In the genomic region with DNA sequence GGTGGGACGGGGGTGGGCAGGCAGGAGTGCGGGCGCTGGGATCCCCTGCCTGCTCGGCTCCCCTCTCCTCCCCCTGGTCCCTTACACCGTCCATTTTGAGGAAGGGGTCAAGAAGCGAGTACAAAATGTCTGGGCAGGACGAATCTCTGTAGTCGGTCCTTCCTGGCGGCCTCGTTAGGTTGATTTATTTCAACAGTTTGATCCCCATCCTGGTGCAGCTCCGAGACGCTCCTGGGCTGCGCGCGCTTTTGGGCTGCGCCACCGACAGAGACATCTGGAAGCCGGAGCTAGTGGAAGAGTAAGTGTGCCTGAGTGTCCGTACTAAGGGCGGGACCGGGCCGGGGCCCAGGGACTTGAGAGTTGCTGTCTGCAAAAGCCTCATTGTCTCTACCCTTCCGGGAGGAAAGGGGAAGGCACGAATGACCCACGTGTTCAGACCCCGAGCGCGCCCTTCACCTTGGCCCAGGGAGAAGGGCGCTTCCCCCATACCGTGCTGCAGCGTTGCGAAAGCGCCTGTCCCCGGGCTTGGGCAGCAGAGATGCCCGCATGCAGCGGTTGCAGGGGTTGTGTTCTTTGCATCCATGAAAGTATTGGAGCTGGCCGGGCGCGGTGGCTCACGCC, we compare ENCODE assay signal across 1 cellular context.
TF ChIP-seq lines count a peak whose summit lies in the region.

No MANE protein-coding gene starts in this region.

TF ChIP-seq in HepG2, 621 proteins besides CTCF, POLR2A, EP300 and RAD21 (continued from another document and continues in another):
- TF ChIP-seq, protein P1, sequence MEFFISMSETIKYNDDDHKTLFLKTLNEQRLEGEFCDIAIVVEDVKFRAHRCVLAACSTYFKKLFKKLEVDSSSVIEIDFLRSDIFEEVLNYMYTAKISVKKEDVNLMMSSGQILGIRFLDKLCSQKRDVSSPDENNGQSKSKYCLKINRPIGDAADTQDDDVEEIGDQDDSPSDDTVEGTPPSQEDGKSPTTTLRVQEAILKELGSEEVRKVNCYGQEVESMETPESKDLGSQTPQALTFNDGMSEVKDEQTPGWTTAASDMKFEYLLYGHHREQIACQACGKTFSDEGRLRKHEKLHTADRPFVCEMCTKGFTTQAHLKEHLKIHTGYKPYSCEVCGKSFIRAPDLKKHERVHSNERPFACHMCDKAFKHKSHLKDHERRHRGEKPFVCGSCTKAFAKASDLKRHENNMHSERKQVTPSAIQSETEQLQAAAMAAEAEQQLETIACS (CRISPR knock-in tag; IDR thresholded peaks at IDR 0.05), result no peak
- TF ChIP-seq KIAA2018 (CRISPR knock-in tag; IDR thresholded peaks at IDR 0.05; ENCODE audit: borderline replicate concordance) (no peak), ZNF616 (CRISPR knock-in tag; IDR thresholded peaks at IDR 0.05; ENCODE audit: low read depth) (no peak), ZZZ3 (CRISPR knock-in tag; IDR thresholded peaks at IDR 0.05; ENCODE audit: borderline replicate concordance) (no peak), CHCHD3 (CRISPR knock-in tag; IDR thresholded peaks at IDR 0.05) (no peak), ZBTB34 (CRISPR knock-in tag; IDR thresholded peaks at IDR 0.05) (no peak), KLF16 (CRISPR knock-in tag; IDR thresholded peaks at IDR 0.05) (peak in 1 of 2 experiments; percentile 45; a peak in 1 of 4 replicates), ZFY (CRISPR knock-in tag; IDR thresholded peaks at IDR 0.05) (peak; percentile 48; the same call in 1 of the 2 replicates), ETV6 (CRISPR knock-in tag; conservative IDR thresholded peaks at IDR 0.05) (peak; percentile 37; the same call in 1 of the 2 replicates), THAP11 (CRISPR knock-in tag; IDR thresholded peaks at IDR 0.05) (peak; percentile 54; the same call in 1 of the 2 replicates), SRY (CRISPR knock-in tag; IDR thresholded peaks at IDR 0.05) (no peak), ZNF260 (CRISPR knock-in tag; IDR thresholded peaks at IDR 0.05; ENCODE audit: borderline replicate concordance, low read depth) (no peak), ZMYM4 (CRISPR knock-in tag; IDR thresholded peaks at IDR 0.05) (0 out of 2 replicates have a peak, but pooled peaks have one; percentile 28), ZFP62 (CRISPR knock-in tag; IDR thresholded peaks at IDR 0.05) (no peak), ZNF30 (CRISPR knock-in tag; IDR thresholded peaks at IDR 0.05) (no peak), POLR2G (IDR thresholded peaks at IDR 0.05; ENCODE audit: low read depth, low read length) (peak; percentile 51; the same call in 1 of the 2 replicates), RAD51 (IDR thresholded peaks at IDR 0.05; ENCODE audit: borderline replicate concordance) (no peak), GABPB1 (CRISPR knock-in tag; IDR thresholded peaks at IDR 0.05) (peak; percentile 53; the same call in 1 of the 2 replicates), TAF1 (CRISPR knock-in tag; IDR thresholded peaks at IDR 0.05) (peak; percentile 61), RCOR2 (CRISPR knock-in tag; IDR thresholded peaks at IDR 0.05) (0 out of 2 replicates have a peak, but pooled peaks have one; percentile 13), ELF4 (CRISPR knock-in tag; IDR thresholded peaks at IDR 0.05; ENCODE audit: borderline replicate concordance) (no peak)
- TF ChIP-seq, protein P2, sequence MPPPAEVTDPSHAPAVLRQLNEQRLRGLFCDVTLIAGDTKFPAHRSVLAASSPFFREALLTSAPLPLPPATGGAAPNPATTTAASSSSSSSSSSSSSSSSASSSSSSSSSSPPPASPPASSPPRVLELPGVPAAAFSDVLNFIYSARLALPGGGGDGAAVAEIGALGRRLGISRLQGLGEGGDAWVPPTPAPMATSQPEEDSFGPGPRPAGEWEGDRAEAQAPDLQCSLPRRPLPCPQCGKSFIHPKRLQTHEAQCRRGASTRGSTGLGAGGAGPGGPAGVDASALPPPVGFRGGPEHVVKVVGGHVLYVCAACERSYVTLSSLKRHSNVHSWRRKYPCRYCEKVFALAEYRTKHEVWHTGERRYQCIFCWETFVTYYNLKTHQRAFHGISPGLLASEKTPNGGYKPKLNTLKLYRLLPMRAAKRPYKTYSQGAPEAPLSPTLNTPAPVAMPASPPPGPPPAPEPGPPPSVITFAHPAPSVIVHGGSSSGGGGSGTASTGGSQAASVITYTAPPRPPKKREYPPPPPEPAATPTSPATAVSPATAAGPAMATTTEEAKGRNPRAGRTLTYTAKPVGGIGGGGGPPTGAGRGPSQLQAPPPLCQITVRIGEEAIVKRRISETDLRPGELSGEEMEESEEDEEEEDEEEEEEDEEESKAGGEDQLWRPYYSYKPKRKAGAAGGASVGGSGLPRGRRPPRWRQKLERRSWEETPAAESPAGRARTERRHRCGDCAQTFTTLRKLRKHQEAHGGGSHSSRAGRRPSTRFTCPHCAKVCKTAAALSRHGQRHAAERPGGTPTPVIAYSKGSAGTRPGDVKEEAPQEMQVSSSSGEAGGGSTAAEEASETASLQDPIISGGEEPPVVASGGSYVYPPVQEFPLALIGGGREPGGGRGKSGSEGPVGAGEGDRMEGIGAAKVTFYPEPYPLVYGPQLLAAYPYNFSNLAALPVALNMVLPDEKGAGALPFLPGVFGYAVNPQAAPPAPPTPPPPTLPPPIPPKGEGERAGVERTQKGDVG (CRISPR knock-in tag; IDR thresholded peaks at IDR 0.05; ENCODE audit: borderline replicate concordance), result no peak
- TF ChIP-seq, protein P3, sequence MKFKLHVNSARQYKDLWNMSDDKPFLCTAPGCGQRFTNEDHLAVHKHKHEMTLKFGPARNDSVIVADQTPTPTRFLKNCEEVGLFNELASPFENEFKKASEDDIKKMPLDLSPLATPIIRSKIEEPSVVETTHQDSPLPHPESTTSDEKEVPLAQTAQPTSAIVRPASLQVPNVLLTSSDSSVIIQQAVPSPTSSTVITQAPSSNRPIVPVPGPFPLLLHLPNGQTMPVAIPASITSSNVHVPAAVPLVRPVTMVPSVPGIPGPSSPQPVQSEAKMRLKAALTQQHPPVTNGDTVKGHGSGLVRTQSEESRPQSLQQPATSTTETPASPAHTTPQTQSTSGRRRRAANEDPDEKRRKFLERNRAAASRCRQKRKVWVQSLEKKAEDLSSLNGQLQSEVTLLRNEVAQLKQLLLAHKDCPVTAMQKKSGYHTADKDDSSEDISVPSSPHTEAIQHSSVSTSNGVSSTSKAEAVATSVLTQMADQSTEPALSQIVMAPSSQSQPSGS (CRISPR knock-in tag; IDR thresholded peaks at IDR 0.05), result no peak
- TF ChIP-seq, protein P4, sequence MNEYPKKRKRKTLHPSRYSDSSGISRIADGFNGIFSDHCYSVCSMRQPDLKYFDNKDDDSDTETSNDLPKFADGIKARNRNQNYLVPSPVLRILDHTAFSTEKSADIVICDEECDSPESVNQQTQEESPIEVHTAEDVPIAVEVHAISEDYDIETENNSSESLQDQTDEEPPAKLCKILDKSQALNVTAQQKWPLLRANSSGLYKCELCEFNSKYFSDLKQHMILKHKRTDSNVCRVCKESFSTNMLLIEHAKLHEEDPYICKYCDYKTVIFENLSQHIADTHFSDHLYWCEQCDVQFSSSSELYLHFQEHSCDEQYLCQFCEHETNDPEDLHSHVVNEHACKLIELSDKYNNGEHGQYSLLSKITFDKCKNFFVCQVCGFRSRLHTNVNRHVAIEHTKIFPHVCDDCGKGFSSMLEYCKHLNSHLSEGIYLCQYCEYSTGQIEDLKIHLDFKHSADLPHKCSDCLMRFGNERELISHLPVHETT (CRISPR knock-in tag; conservative IDR thresholded peaks at IDR 0.05), result no peak
- TF ChIP-seq, protein P5, sequence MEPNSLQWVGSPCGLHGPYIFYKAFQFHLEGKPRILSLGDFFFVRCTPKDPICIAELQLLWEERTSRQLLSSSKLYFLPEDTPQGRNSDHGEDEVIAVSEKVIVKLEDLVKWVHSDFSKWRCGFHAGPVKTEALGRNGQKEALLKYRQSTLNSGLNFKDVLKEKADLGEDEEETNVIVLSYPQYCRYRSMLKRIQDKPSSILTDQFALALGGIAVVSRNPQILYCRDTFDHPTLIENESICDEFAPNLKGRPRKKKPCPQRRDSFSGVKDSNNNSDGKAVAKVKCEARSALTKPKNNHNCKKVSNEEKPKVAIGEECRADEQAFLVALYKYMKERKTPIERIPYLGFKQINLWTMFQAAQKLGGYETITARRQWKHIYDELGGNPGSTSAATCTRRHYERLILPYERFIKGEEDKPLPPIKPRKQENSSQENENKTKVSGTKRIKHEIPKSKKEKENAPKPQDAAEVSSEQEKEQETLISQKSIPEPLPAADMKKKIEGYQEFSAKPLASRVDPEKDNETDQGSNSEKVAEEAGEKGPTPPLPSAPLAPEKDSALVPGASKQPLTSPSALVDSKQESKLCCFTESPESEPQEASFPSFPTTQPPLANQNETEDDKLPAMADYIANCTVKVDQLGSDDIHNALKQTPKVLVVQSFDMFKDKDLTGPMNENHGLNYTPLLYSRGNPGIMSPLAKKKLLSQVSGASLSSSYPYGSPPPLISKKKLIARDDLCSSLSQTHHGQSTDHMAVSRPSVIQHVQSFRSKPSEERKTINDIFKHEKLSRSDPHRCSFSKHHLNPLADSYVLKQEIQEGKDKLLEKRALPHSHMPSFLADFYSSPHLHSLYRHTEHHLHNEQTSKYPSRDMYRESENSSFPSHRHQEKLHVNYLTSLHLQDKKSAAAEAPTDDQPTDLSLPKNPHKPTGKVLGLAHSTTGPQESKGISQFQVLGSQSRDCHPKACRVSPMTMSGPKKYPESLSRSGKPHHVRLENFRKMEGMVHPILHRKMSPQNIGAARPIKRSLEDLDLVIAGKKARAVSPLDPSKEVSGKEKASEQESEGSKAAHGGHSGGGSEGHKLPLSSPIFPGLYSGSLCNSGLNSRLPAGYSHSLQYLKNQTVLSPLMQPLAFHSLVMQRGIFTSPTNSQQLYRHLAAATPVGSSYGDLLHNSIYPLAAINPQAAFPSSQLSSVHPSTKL (CRISPR knock-in tag; IDR thresholded peaks at IDR 0.05), result peak; percentile 77
- TF ChIP-seq, protein P6, sequence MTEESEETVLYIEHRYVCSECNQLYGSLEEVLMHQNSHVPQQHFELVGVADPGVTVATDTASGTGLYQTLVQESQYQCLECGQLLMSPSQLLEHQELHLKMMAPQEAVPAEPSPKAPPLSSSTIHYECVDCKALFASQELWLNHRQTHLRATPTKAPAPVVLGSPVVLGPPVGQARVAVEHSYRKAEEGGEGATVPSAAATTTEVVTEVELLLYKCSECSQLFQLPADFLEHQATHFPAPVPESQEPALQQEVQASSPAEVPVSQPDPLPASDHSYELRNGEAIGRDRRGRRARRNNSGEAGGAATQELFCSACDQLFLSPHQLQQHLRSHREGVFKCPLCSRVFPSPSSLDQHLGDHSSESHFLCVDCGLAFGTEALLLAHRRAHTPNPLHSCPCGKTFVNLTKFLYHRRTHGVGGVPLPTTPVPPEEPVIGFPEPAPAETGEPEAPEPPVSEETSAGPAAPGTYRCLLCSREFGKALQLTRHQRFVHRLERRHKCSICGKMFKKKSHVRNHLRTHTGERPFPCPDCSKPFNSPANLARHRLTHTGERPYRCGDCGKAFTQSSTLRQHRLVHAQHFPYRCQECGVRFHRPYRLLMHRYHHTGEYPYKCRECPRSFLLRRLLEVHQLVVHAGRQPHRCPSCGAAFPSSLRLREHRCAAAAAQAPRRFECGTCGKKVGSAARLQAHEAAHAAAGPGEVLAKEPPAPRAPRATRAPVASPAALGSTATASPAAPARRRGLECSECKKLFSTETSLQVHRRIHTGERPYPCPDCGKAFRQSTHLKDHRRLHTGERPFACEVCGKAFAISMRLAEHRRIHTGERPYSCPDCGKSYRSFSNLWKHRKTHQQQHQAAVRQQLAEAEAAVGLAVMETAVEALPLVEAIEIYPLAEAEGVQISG (CRISPR knock-in tag; IDR thresholded peaks at IDR 0.05), result peak; percentile 51; the same call in 1 of the 2 replicates
